Comparison of ENCODE assay signal across 9 cellular contexts in genomic region chr3:27166888-27167287, GRCh38.
DNase-seq lines count a peak whose midpoint lies in the region; ATAC-seq, FAIRE-seq and TF ChIP-seq lines count a peak whose summit lies in the region.
"Had no signal": no experiment of that assay in that cellular context is flagged by ENCODE, and none has a peak within 500 bp of the region (broad histone marks: within the 10 kb centered on the region; RNA-seq: fewer than 3 reads in every experiment).

No MANE protein-coding gene starts in this region.

- H3K27ac ChIP-seq in sigmoid colon (peak overlapping the region in 3 of 4 donors; percentile 11 to 47 (median 36)), ovary (no peak overlapping the region), right lobe of liver (no peak overlapping the region)

- ATAC-seq in HG02798 (IDR thresholded peaks at IDR 0.05; ENCODE audit: poor library complexity, unreplicated experiment) (no peak), right lobe of liver (no peak), HG03439 (IDR thresholded peaks at IDR 0.05; ENCODE audit: unreplicated experiment) (no peak)

- H3K4me3 ChIP-seq in sigmoid colon (no peak overlapping the region), ovary (no peak overlapping the region), right lobe of liver (no peak overlapping the region)

- FAIRE-seq in RCC 7860 (lab: Jason Lieb, UNC), result no peak

- no peak for TF ChIP-seq POLR2A in sigmoid colon (IDR thresholded peaks at IDR 0.05)
- no peak for TF ChIP-seq POLR2A in ovary (IDR thresholded peaks at IDR 0.05)
- TF ChIP-seq POLR2A in right lobe of liver (IDR thresholded peaks at IDR 0.05), result no peak

- no peaks in the 10 kb centered on the region for H3K27me3 ChIP-seq in sigmoid colon
- H3K27me3 ChIP-seq in ovary, result no peaks in the 10 kb centered on the region
- H3K27me3 ChIP-seq in right lobe of liver, result no peaks in the 10 kb centered on the region

- TF ChIP-seq CTCF in sigmoid colon (IDR thresholded peaks at IDR 0.05) (no peak), ovary (IDR thresholded peaks at IDR 0.05) (no peak), right lobe of liver (IDR thresholded peaks at IDR 0.05) (no peak)

- DNase-seq in GOT3 (lab: John Stamatoyannopoulos, UW), result peak; percentile 53
- DNase-seq in RCC 7860 (ENCODE audit: low spot score), result peak; percentile 33
- peak; percentile 100 for DNase-seq in fibroblast of gingiva (ENCODE audit: low read depth)
- DNase-seq in sigmoid colon, result no peak
- DNase-seq in ovary, result no peak
- no peak for DNase-seq in right lobe of liver
- DNase-seq: activated CD4-positive, alpha-beta T cell treated with anti-CD3 and anti-CD28 coated beads for 4 hours had no signal

- intact Hi-C loops in sigmoid colon (cut with DNase I) (no loop called here), ovary (cut with DNase I) (no loop called here), right lobe of liver (cut with DNase I) (no loop called here)

- TF ChIP-seq EP300 in sigmoid colon (IDR thresholded peaks at IDR 0.05) (no peak), ovary (IDR thresholded peaks at IDR 0.05) (no peak)

- H3K9me3 ChIP-seq in sigmoid colon (no peaks in the 10 kb centered on the region), ovary (no peaks in the 10 kb centered on the region), right lobe of liver (no peaks in the 10 kb centered on the region)

- H3K4me1 ChIP-seq in sigmoid colon (no peaks in the 10 kb centered on the region), ovary (ENCODE audit: insufficient read depth) (no peaks in the 10 kb centered on the region), right lobe of liver (no peaks in the 10 kb centered on the region)

- 75 to 76% methylated on average over 3 of the region's 3 CpGs for WGBS in sigmoid colon, 2 donors
- WGBS in ovary, 3 donors, result 69 to 86% (median 80%) methylated on average over 3 of the region's 3 CpGs
- WGBS in right lobe of liver (ENCODE audit: insufficient coverage, low coverage, low lambda C conversion rate, missing lambda C conversion rate), result 71% methylated on average over 3 of the region's 3 CpGs

- no peaks in the 10 kb centered on the region for H3K36me3 ChIP-seq in sigmoid colon
- H3K36me3 ChIP-seq in ovary, result no peaks in the 10 kb centered on the region
- no peaks in the 10 kb centered on the region for H3K36me3 ChIP-seq in right lobe of liver

Comparison
In these comparisons a context has a peak if more than half of its experiments do, and no peak if none do; other contexts are left out.
1. DNase-seq: peak in GOT3 (single experiment), RCC 7860 (single experiment) and fibroblast of gingiva (single experiment); none in sigmoid colon (single experiment), ovary (0 of 5) and right lobe of liver (0 of 3).
2. H3K27ac ChIP-seq: peak in sigmoid colon (3 of 4); none in ovary (0 of 2) and right lobe of liver (0 of 3).